16 cellular contexts compared by ENCODE assay signal in genomic region chr3:113245775-113246174, GRCh38. TPM values are rescaled to one million over a fixed set of nuclear protein-coding genes. Genes with fewer than 3 reads are reported as not detected.
DNase-seq lines count a peak whose midpoint lies in the region; ATAC-seq and TF ChIP-seq lines count a peak whose summit lies in the region.
"Had no signal": no experiment of that assay in that cellular context is flagged by ENCODE, and none has a peak within 500 bp of the region (broad histone marks: within the 10 kb centered on the region; RNA-seq: fewer than 3 reads in every experiment).

No MANE protein-coding gene starts in this region.

- TF ChIP-seq CTCF in gastroesophageal sphincter (IDR thresholded peaks at IDR 0.05) = no peak
- TF ChIP-seq CTCF in Calu3 (IDR thresholded peaks at IDR 0.05; ENCODE audit: unreplicated experiment) = no peak

- H3K4me2 ChIP-seq in BLaER1 treated with 17β-estradiol and CSF1 and Interleukin-3, amounts not matched to agents 10 nM and 100 nM = peak overlapping the region; percentile 17 to 56 (median 44); a peak in 21 of 22 replicates

- no peaks in the 10 kb centered on the region for H3K27me3 ChIP-seq in BLaER1 treated with 17β-estradiol and CSF1 and Interleukin-3, amounts not matched to agents 10 nM and 100 nM
- H3K27me3 ChIP-seq in gastroesophageal sphincter = no peaks in the 10 kb centered on the region
- no peaks in the 10 kb centered on the region for H3K27me3 ChIP-seq in rectal smooth muscle tissue (ENCODE audit: control insufficient read depth, insufficient read depth, low read length)

- H3K4me1 ChIP-seq in BLaER1 treated with 17β-estradiol and CSF1 and Interleukin-3, amounts not matched to agents 10 nM and 100 nM = peaks cover 25 to 73% (median 57%) of the 10 kb centered on the region in 10 experiments
- peaks cover 45 to 91% (median 50%) of the 10 kb centered on the region in 3 donors for H3K4me1 ChIP-seq in gastroesophageal sphincter
- peaks cover 57% of the 10 kb centered on the region for H3K4me1 ChIP-seq in rectal smooth muscle tissue (ENCODE audit: control insufficient read depth, insufficient read depth, low read length)

- no peaks in the 10 kb centered on the region for H3K4me1 Mint-ChIP-seq in Calu3 (ENCODE audit: low read depth, unreplicated experiment)

- H3K9me3 ChIP-seq in BLaER1 treated with 17β-estradiol and CSF1 and Interleukin-3, amounts not matched to agents 10 nM and 100 nM (replicated peaks in 1 of 11) = no peaks in the 10 kb centered on the region
- H3K9me3 ChIP-seq in gastroesophageal sphincter = no peaks in the 10 kb centered on the region

- no peak for TF ChIP-seq POLR2A in gastroesophageal sphincter (IDR thresholded peaks at IDR 0.05)

- no TSS peak for BruUV-seq in Calu3 (replicated peaks; lab: Mats Ljungman, UMichigan)

- H3K9me3 Mint-ChIP-seq in Calu3 (ENCODE audit: low read depth, unreplicated experiment) = no peaks in the 10 kb centered on the region
- H3K9me3 Mint-ChIP-seq: activated T-helper 1 cell treated with anti-CD3 and anti-CD28 coated beads, Interleukin-12 subunit alpha, Interleukin-12 subunit beta, Interleukin-2, Interleukin-4 antibody, amounts not matched to agents 30 ng/mL and 10 ng/mL and 1 ng/mL, durations not matched to agents 14 hours and 24 hours and 36 hours; central memory CD8-positive, alpha-beta T cell had no signal

- H4K20me1 ChIP-seq in BLaER1 treated with 17β-estradiol and CSF1 and Interleukin-3, amounts not matched to agents 10 nM and 100 nM = no peaks in the 10 kb centered on the region

- no peaks in the 10 kb centered on the region for H3K36me3 Mint-ChIP-seq in Calu3 (ENCODE audit: insufficient read depth, unreplicated experiment)

- CTCF ChIA-PET in Calu3 (lab: Charles Lee) = no interaction called here

- WGBS in gastroesophageal sphincter (ENCODE audit: low coverage in 1 of 2), 2 donors = 19 to 38% methylated on average over 3 to 4 of the region's 5 CpGs

- TF ChIP-seq EP300 in gastroesophageal sphincter (IDR thresholded peaks at IDR 0.05) = no peak

- no peak overlapping the region for H3K4me3 ChIP-seq in BLaER1 treated with 17β-estradiol and CSF1 and Interleukin-3, amounts not matched to agents 10 nM and 100 nM
- no peak overlapping the region for H3K4me3 ChIP-seq in gastroesophageal sphincter
- no peak overlapping the region for H3K4me3 ChIP-seq in rectal smooth muscle tissue (ENCODE audit: low read length)

- H3K4me3 Mint-ChIP-seq in Calu3 (ENCODE audit: low read depth, unreplicated experiment) = no peak overlapping the region
- H3K4me3 Mint-ChIP-seq: activated T-helper 1 cell treated with anti-CD3 and anti-CD28 coated beads, Interleukin-12 subunit alpha, Interleukin-12 subunit beta, Interleukin-2, Interleukin-4 antibody, amounts not matched to agents 30 ng/mL and 10 ng/mL and 1 ng/mL, durations not matched to agents 14 hours and 24 hours and 36 hours; central memory CD8-positive, alpha-beta T cell had no signal

- DNase-seq in UCSD-AML1 (lab: John Stamatoyannopoulos, UW; ENCODE audit: unreplicated experiment) = peak; percentile 20
- DNase-seq in mucosa of gallbladder (ENCODE audit: low spot score) = no peak
- no peak for DNase-seq in Calu3
- DNase-seq: DND-41, hypothalamus, NCI-H2227 treated with DMSO at 0.1 percent for 48 hours had no signal

- no peaks in the 10 kb centered on the region for H3K36me3 ChIP-seq in BLaER1 treated with 17β-estradiol and CSF1 and Interleukin-3, amounts not matched to agents 10 nM and 100 nM
- H3K36me3 ChIP-seq in gastroesophageal sphincter (peaks cover 0 to 15% of the 10 kb centered on the region in 2 donors), rectal smooth muscle tissue (ENCODE audit: control insufficient read depth, insufficient read depth, low read length) (peaks cover 5% of the 10 kb centered on the region)

- no peak overlapping the region; a peak in 1 of 22 replicates for H3K9ac ChIP-seq in BLaER1 treated with 17β-estradiol and CSF1 and Interleukin-3, amounts not matched to agents 10 nM and 100 nM
- no peak overlapping the region for H3K9ac ChIP-seq in rectal smooth muscle tissue (ENCODE audit: low read length)

- no peak overlapping the region for H3K27ac Mint-ChIP-seq in Calu3 (ENCODE audit: unreplicated experiment)
- H3K27ac Mint-ChIP-seq: activated T-helper 1 cell treated with anti-CD3 and anti-CD28 coated beads, Interleukin-12 subunit alpha, Interleukin-12 subunit beta, Interleukin-2, Interleukin-4 antibody, amounts not matched to agents 30 ng/mL and 10 ng/mL and 1 ng/mL, durations not matched to agents 14 hours and 24 hours and 36 hours had no signal

- peak overlapping the region in 3 of 11 experiments; percentile 3 to 38 (median 20); a peak in 2 of 22 replicates for H3K27ac ChIP-seq in BLaER1 treated with 17β-estradiol and CSF1 and Interleukin-3, amounts not matched to agents 10 nM and 100 nM
- peak overlapping the region; percentile 73 to 87 (median 84) for H3K27ac ChIP-seq in gastroesophageal sphincter
- H3K27ac ChIP-seq in rectal smooth muscle tissue (ENCODE audit: low read depth, low read length) = peak overlapping the region; percentile 66
- H3K27ac ChIP-seq: RWPE1, VCaP had no signal

- ATAC-seq in gastroesophageal sphincter (peak; percentile 26), GM19397 (IDR thresholded peaks at IDR 0.05; ENCODE audit: unreplicated experiment) (no peak), GM18867 (IDR thresholded peaks at IDR 0.05; ENCODE audit: unreplicated experiment) (no peak)

- H3K27me3 Mint-ChIP-seq in Calu3 (ENCODE audit: unreplicated experiment) = peaks cover 72% of the 10 kb centered on the region

- intact Hi-C loops in Calu3 (cut with micrococcal nuclease; ENCODE audit: unreplicated experiment) = no loop called here

RNA-seq across cellular contexts. Expression of gene BOC, which starts 34.4 kb away (rescaled TPM):
- 100 to 1,000 TPM in 1 of 4 donors, 10 to 100 TPM in 3; 41.5 to 130 (median 73.9) TPM for total RNA-seq in gastroesophageal sphincter
- total RNA-seq in mucosa of gallbladder = 20.5 TPM
- 0.07 and 0.32 TPM in 2 replicates for total RNA-seq in Calu3 (2022)
- total RNA-seq: mononuclear cell had no signal

Comparison
In these comparisons a context has a peak if more than half of its experiments do, and no peak if none do; other contexts are left out.
1. RNA of gene BOC, which starts 34.4 kb away (total RNA-seq): 41.5 to 130 TPM in gastroesophageal sphincter and 20.5 TPM in mucosa of gallbladder (single experiment); 0.07 to 0.32 TPM in Calu3; every median in the first group is over 10 times any median in the second.